Comparison of ENCODE assay signal across 22 cellular contexts in the genomic region with DNA sequence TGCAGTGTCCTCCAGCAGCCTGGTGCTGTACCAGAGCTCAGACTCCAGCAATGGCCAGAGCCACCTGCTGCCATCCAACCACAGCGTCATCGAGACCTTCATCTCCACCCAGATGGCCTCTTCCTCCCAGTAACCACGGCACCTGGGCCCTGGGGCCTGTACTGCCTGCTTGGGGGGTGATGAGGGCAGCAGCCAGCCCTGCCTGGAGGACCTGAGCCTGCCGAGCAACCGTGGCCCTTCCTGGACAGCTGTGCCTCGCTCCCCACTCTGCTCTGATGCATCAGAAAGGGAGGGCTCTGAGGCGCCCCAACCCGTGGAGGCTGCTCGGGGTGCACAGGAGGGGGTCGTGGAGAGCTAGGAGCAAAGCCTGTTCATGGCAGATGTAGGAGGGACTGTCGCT. TPM values are rescaled to one million over a fixed set of nuclear protein-coding genes. Genes with fewer than 3 reads are reported as not detected.
DNase-seq lines count a peak whose midpoint lies in the region; ATAC-seq and TF ChIP-seq lines count a peak whose summit lies in the region.
"Had no signal": no experiment of that assay in that cellular context is flagged by ENCODE, and none has a peak within 500 bp of the region (broad histone marks: within the 10 kb centered on the region; RNA-seq: fewer than 3 reads in every experiment).

No MANE protein-coding gene starts in this region.

- ATAC-seq in stimulated activated naive CD8-positive, alpha-beta T cell treated with anti-CD3 and anti-CD28 coated beads, Interleukin-15, amount 100 ng/mL, for 72 hours, result peak; percentile 6
- ATAC-seq in stimulated activated naive CD8-positive, alpha-beta T cell treated with anti-CD3 and anti-CD28 coated beads, Interleukin-15, Interleukin-2, amounts not matched to agents 100 U/mL and 50 U/mL, for 24 hours, result no peak
- peak in 1 of 2 donors; percentile 6 for ATAC-seq in lower lobe of right lung
- ATAC-seq: Right ventricle myocardium inferior had no signal

- no peak for DNase-seq in stimulated activated naive CD8-positive, alpha-beta T cell treated with anti-CD3 and anti-CD28 coated beads, Interleukin-15, amount 100 ng/mL, for 72 hours
- no peak for DNase-seq in stimulated activated naive CD8-positive, alpha-beta T cell treated with anti-CD3 and anti-CD28 coated beads, Interleukin-15, Interleukin-2, amounts not matched to agents 100 U/mL and 50 U/mL, for 24 hours
- peak; percentile 31 for DNase-seq in NAMALWA (ENCODE audit: low spot score)
- peak; percentile 37 for DNase-seq in lower lobe of right lung
- no peak for DNase-seq in mesothelial cell of epicardium (ENCODE audit: low spot score in 2 of 2, unreplicated experiment in 2 of 2)
- DNase-seq in AML-193 (lab: John Stamatoyannopoulos, UW), result no peak
- no peak for DNase-seq in HT-29 (ENCODE audit: low spot score)
- DNase-seq in NCI-H748 (lab: John Stamatoyannopoulos, UW; ENCODE audit: unreplicated experiment), result no peak
- DNase-seq: C1 segment of cervical spinal cord; CD8-positive, alpha-beta memory T cell; KBM-7; NCI-H1436; NCI-H1930; NCI-H2171; NCI-H446 treated with DMSO at 0.1 percent for 48 hours; NCI-H69; NK-92 treated with Interleukin-12 subunit alpha and Interleukin-12 subunit beta, amount 100 ng/mL, for 24 hours; Peyer's patch had no signal

- no peaks in the 10 kb centered on the region for H3K4me1 ChIP-seq in lower lobe of right lung
- H3K4me1 ChIP-seq: HAP-1, Peyer's patch had no signal

- no peak overlapping the region for H3K27ac Mint-ChIP-seq in stimulated activated naive CD8-positive, alpha-beta T cell treated with anti-CD3 and anti-CD28 coated beads, Interleukin-15, amount 100 ng/mL, for 72 hours
- H3K27ac Mint-ChIP-seq in mesothelial cell of epicardium, result no peak overlapping the region

- no peaks in the 10 kb centered on the region for H3K9me3 ChIP-seq in lower lobe of right lung
- H3K9me3 ChIP-seq: A549, HAP-1, Peyer's patch had no signal

- no peaks in the 10 kb centered on the region for H3K27me3 Mint-ChIP-seq in stimulated activated naive CD8-positive, alpha-beta T cell treated with anti-CD3 and anti-CD28 coated beads, Interleukin-15, amount 100 ng/mL, for 72 hours
- no peaks in the 10 kb centered on the region for H3K27me3 Mint-ChIP-seq in mesothelial cell of epicardium (ENCODE audit: low read depth)
- H3K27me3 Mint-ChIP-seq: CD8-positive, alpha-beta memory T cell had no signal

- TF ChIP-seq CTCF in lower lobe of right lung (IDR thresholded peaks at IDR 0.05) (no peak), mesothelial cell of epicardium (IDR thresholded peaks at IDR 0.05; ENCODE audit: unreplicated experiment) (no peak)

- H3K4me3 ChIP-seq in lower lobe of right lung, result no peak overlapping the region
- H3K4me3 ChIP-seq: A549, HAP-1, Peyer's patch had no signal

- H3K4me3 Mint-ChIP-seq in stimulated activated naive CD8-positive, alpha-beta T cell treated with anti-CD3 and anti-CD28 coated beads, Interleukin-15, amount 100 ng/mL, for 72 hours, result no peak overlapping the region
- no peak overlapping the region for H3K4me3 Mint-ChIP-seq in mesothelial cell of epicardium
- H3K4me3 Mint-ChIP-seq: CD8-positive, alpha-beta memory T cell had no signal

- peaks cover 14% of the 10 kb centered on the region for H3K4me1 Mint-ChIP-seq in stimulated activated naive CD8-positive, alpha-beta T cell treated with anti-CD3 and anti-CD28 coated beads, Interleukin-15, amount 100 ng/mL, for 72 hours
- peaks cover 8% of the 10 kb centered on the region for H3K4me1 Mint-ChIP-seq in mesothelial cell of epicardium

- H3K27ac ChIP-seq in lower lobe of right lung, result no peak overlapping the region
- H3K27ac ChIP-seq: Peyer's patch had no signal

- no peaks in the 10 kb centered on the region for H3K9me3 Mint-ChIP-seq in stimulated activated naive CD8-positive, alpha-beta T cell treated with anti-CD3 and anti-CD28 coated beads, Interleukin-15, amount 100 ng/mL, for 72 hours
- no peaks in the 10 kb centered on the region for H3K9me3 Mint-ChIP-seq in mesothelial cell of epicardium
- H3K9me3 Mint-ChIP-seq: CD8-positive, alpha-beta memory T cell had no signal

- peaks cover 20% of the 10 kb centered on the region for H3K36me3 Mint-ChIP-seq in mesothelial cell of epicardium

- H3K27me3 ChIP-seq in lower lobe of right lung (ENCODE audit: low read depth), result peaks cover 4% of the 10 kb centered on the region
- H3K27me3 ChIP-seq: Peyer's patch had no signal

- peaks cover 42% of the 10 kb centered on the region for H3K36me3 ChIP-seq in lower lobe of right lung

- intact Hi-C loops in lower lobe of right lung (cut with DNase I), result no loop called here

RNA-seq across cellular contexts. Expression of a gene that starts 15.2 kb away (rescaled TPM):
- 12.3 TPM for total RNA-seq in lower lobe of right lung
- total RNA-seq in mesothelial cell of epicardium, result 18.0 to 19.0 TPM (median 18.2 TPM) in 3 replicates
- total RNA-seq in HT-29 (2014; rRNA removed; shearing (Covaris generic)), result 10.9 and 18.9 TPM in 2 replicates

RNA-seq across cellular contexts. Expression of a gene that starts 22.7 kb away (rescaled TPM):
- total RNA-seq in lower lobe of right lung, result 0.24 TPM
- total RNA-seq in mesothelial cell of epicardium, result not detected in 3 replicates
- total RNA-seq in HT-29 (2014; rRNA removed; shearing (Covaris generic)), result 31.1 and 41.7 TPM in 2 replicates
- total RNA-seq: CD8-positive, alpha-beta memory T cell; Right ventricle myocardium inferior; SK-MEL-5 had no signal

RNA-seq across cellular contexts. Expression of a gene that starts 38.0 kb away (rescaled TPM):
- total RNA-seq in lower lobe of right lung (21.1 TPM), mesothelial cell of epicardium (0.11 TPM in 1 of 3 replicates, not detected in the others)
- 17.4 and 18.0 TPM in 2 replicates for total RNA-seq in HT-29 (2014; rRNA removed; shearing (Covaris generic))

Comparison
In these comparisons a context has a peak if more than half of its experiments do, and no peak if none do; other contexts are left out.
1. DNase-seq: peak in NAMALWA (single experiment) and lower lobe of right lung (single experiment); none in stimulated activated naive CD8-positive, alpha-beta T cell treated with anti-CD3 and anti-CD28 coated beads, Interleukin-15, amount 100 ng/mL, for 72 hours (0 of 2), stimulated activated naive CD8-positive, alpha-beta T cell treated with anti-CD3 and anti-CD28 coated beads, Interleukin-15, Interleukin-2, amounts not matched to agents 100 U/mL and 50 U/mL, for 24 hours (single experiment), mesothelial cell of epicardium (0 of 2), AML-193 (0 of 2), HT-29 (single experiment) and NCI-H748 (single experiment).
2. RNA of a gene that starts 22.7 kb away (total RNA-seq): 31.1 to 41.7 TPM in HT-29; 0.24 TPM in lower lobe of right lung (single experiment) and not detected in mesothelial cell of epicardium; every median in the first group is over 10 times any median in the second.
3. RNA of a gene that starts 38.0 kb away (total RNA-seq): 21.1 TPM in lower lobe of right lung (single experiment) and 17.4 to 18.0 TPM in HT-29; 0.11 TPM in mesothelial cell of epicardium; every median in the first group is over 10 times any median in the second.